16 cellular contexts compared by ENCODE assay signal in genomic region chr11:69876013-69876412, GRCh38. TPM values are rescaled to one million over a fixed set of nuclear protein-coding genes. Genes with fewer than 3 reads are reported as not detected.
"Had no signal": no experiment of that assay in that cellular context is flagged by ENCODE, and none has a peak within 500 bp of the region (broad histone marks: within the 10 kb centered on the region; RNA-seq: fewer than 3 reads in every experiment).

No MANE protein-coding gene starts in this region.

- H3K9me3 Mint-ChIP-seq: activated CD8-positive, alpha-beta T cell treated with anti-CD3 and anti-CD28 coated beads for 36 hours; activated naive CD4-positive, alpha-beta T cell treated with anti-CD3 and anti-CD28 coated beads, Interleukin-2, amount 50 U/mL, for 24 hours; activated T-helper 17 cell treated with anti-CD3 and anti-CD28 coated beads, Interleukin-2, amount 50 U/mL, for 72 hours had no signal

- H3K27me3 ChIP-seq: cardiac muscle cell, hepatocyte had no signal

- H3K27me3 Mint-ChIP-seq: activated CD8-positive, alpha-beta T cell treated with anti-CD3 and anti-CD28 coated beads for 36 hours had no signal

- H3K4me1 Mint-ChIP-seq: activated naive CD4-positive, alpha-beta T cell treated with anti-CD3 and anti-CD28 coated beads, Interleukin-2, amount 50 U/mL, for 24 hours; activated T-helper 17 cell treated with anti-CD3 and anti-CD28 coated beads, Interleukin-2, amount 50 U/mL, for 72 hours; stimulated activated naive B cell treated with anti-CD40 and anti-IgM and Interleukin-4, amounts not matched to agents 10 μg/mL and 1 μg/mL and 100 μg/mL, for 72 hours had no signal

- H3K4me3 ChIP-seq: cardiac muscle cell, hepatocyte had no signal

- H3K4me3 Mint-ChIP-seq: activated CD8-positive, alpha-beta T cell treated with anti-CD3 and anti-CD28 coated beads for 36 hours; activated naive CD4-positive, alpha-beta T cell treated with anti-CD3 and anti-CD28 coated beads, Interleukin-2, amount 50 U/mL, for 24 hours; activated T-helper 17 cell treated with anti-CD3 and anti-CD28 coated beads, Interleukin-2, amount 50 U/mL, for 72 hours; stimulated activated naive B cell treated with anti-CD40 and anti-IgM and Interleukin-4, amounts not matched to agents 10 μg/mL and 1 μg/mL and 100 μg/mL, for 72 hours; type B pancreatic cell had no signal

- H3K27ac ChIP-seq: cardiac muscle cell, hepatocyte had no signal

- H3K27ac Mint-ChIP-seq: activated CD8-positive, alpha-beta T cell treated with anti-CD3 and anti-CD28 coated beads for 36 hours; activated naive CD4-positive, alpha-beta T cell treated with anti-CD3 and anti-CD28 coated beads, Interleukin-2, amount 50 U/mL, for 24 hours; activated T-helper 17 cell treated with anti-CD3 and anti-CD28 coated beads, Interleukin-2, amount 50 U/mL, for 72 hours; stimulated activated naive B cell treated with anti-CD40 and anti-IgM and Interleukin-4, amounts not matched to agents 10 μg/mL and 1 μg/mL and 100 μg/mL, for 72 hours; type B pancreatic cell had no signal

- DNase-seq: activated CD4-positive, alpha-beta T cell treated with anti-CD3 and anti-CD28 coated beads for 48 hours; activated CD8-positive, alpha-beta T cell treated with anti-CD3 and anti-CD28 coated beads for 36 hours; stimulated activated CD4-positive, alpha-beta T cell treated with anti-CD3 and anti-CD28 coated beads, Interleukin-2, amount 100 ng/mL, for 48 hours; stimulated activated naive B cell treated with anti-CD40 and anti-IgM and Interleukin-4, amounts not matched to agents 10 μg/mL and 1 μg/mL and 100 μg/mL, for 72 hours had no signal

- H3K36me3 Mint-ChIP-seq: activated naive CD4-positive, alpha-beta T cell treated with anti-CD3 and anti-CD28 coated beads, Interleukin-2, amount 50 U/mL, for 24 hours; type B pancreatic cell had no signal

- ATAC-seq: activated CD8-positive, alpha-beta T cell treated with anti-CD3 and anti-CD28 coated beads for 36 hours; activated T-helper 17 cell treated with anti-CD3 and anti-CD28 coated beads, Interleukin-2, amount 50 U/mL, for 72 hours; esophagus mucosa; Right ventricle myocardium inferior; stimulated activated naive B cell treated with anti-CD40 and anti-IgM and Interleukin-4, amounts not matched to agents 10 μg/mL and 1 μg/mL and 100 μg/mL, for 72 hours had no signal

- H3K36me3 ChIP-seq: cardiac muscle cell had no signal

RNA-seq across cellular contexts. Expression of gene FGF3, which starts 56.8 kb away (rescaled TPM):
- total RNA-seq: activated CD8-positive, alpha-beta T cell treated with anti-CD3 and anti-CD28 coated beads for 36 hours; activated T-helper 17 cell treated with anti-CD3 and anti-CD28 coated beads, Interleukin-2, amount 50 U/mL, for 72 hours; esophagus mucosa; hepatocyte; kidney epithelial cell; lower leg skin; osteoblast; pulmonary artery endothelial cell; Right ventricle myocardium inferior; subcutaneous adipose tissue had no signal
